ENCODE assay signal across 8 cellular contexts in genomic region chr2:47043142-47043890, GRCh38.
A peak's percentile ranks its signal among the peaks of the same experiment; 100 is the strongest.
DNase-seq lines count a peak whose midpoint lies in the region; ATAC-seq and TF ChIP-seq lines count a peak whose summit lies in the region.

No MANE protein-coding gene starts in this region.

- POLR2A ChIA-PET in Panc1 (lab: Charles Lee) = interaction anchor here (0.6 to 0.7 kb wide), 2 partner anchors 88 to 127 kb away, joined by 3 to 22 read pairs; no protein-coding TSS in a partner anchor

- TSS peak; percentile 78 for BruUV-seq in Panc1 (replicated peaks; lab: Mats Ljungman, UMichigan)

- 40% methylated on average over 7 of the region's 8 CpGs for WGBS in esophagus muscularis mucosa

- no peak overlapping the region for H3K4me3 Mint-ChIP-seq in neural crest cell

- no peak for TF ChIP-seq EP300 in esophagus muscularis mucosa (IDR thresholded peaks at IDR 0.05)

- H3K4me1 Mint-ChIP-seq in neural crest cell = peaks cover 36% of the 10 kb centered on the region

- H3K27ac Mint-ChIP-seq in neural crest cell (ENCODE audit: unreplicated experiment) = peak overlapping the region; percentile 29

- H3K36me3 ChIP-seq in Panc1 (ENCODE audit: control insufficient read depth, insufficient read depth, low read length) = no peaks in the 10 kb centered on the region
- peaks cover 14 to 38% (median 27%) of the 10 kb centered on the region in 4 donors for H3K36me3 ChIP-seq in esophagus muscularis mucosa

- ATAC-seq in Panc1 (peak; percentile 93), HG02571 (IDR thresholded peaks at IDR 0.05; ENCODE audit: unreplicated experiment) (no peak), GM21447 (IDR thresholded peaks at IDR 0.05; ENCODE audit: unreplicated experiment) (no peak), HG02678 (IDR thresholded peaks at IDR 0.05; ENCODE audit: unreplicated experiment) (no peak)

- peak overlapping the region in 1 of 2 experiments; percentile 25; a peak in 2 of 4 replicates for H3K4me3 ChIP-seq in Panc1 (ENCODE audit: low read depth in 2 of 2, low read length in 2 of 2)
- H3K4me3 ChIP-seq in esophagus muscularis mucosa = peak overlapping the region in 1 of 4 donors; percentile 18

- H3K27me3 ChIP-seq in Panc1 (ENCODE audit: control insufficient read depth, insufficient read depth, low read length) = no peaks in the 10 kb centered on the region
- H3K27me3 ChIP-seq in esophagus muscularis mucosa = no peaks in the 10 kb centered on the region

- no peaks in the 10 kb centered on the region for H3K9me3 Mint-ChIP-seq in neural crest cell

- H3K27ac ChIP-seq in Panc1 (ENCODE audit: low read length) = peak overlapping the region; percentile 87
- peak overlapping the region; percentile 84 to 97 (median 92) for H3K27ac ChIP-seq in esophagus muscularis mucosa (replicated peaks in 1 of 4)

- intact Hi-C loops in Panc1 (cut with micrococcal nuclease; ENCODE audit: unreplicated experiment) (no loop called here), esophagus muscularis mucosa (cut with DNase I) (no loop called here)

- in situ Hi-C loops in Panc1 (cut with HindIII; ENCODE audit: low pct_unique_long_range_greater_than_20kb, low sequenced_read_pairs) = no loop called here

- H3K27me3 Mint-ChIP-seq in neural crest cell (ENCODE audit: low read depth) = no peaks in the 10 kb centered on the region

- TF ChIP-seq CTCF in Panc1 (IDR thresholded peaks at IDR 0.05) (no peak), esophagus muscularis mucosa (IDR thresholded peaks at IDR 0.05) (peak in 1 of 3 experiments; percentile 12), neural crest cell (conservative IDR thresholded peaks at IDR 0.05) (no peak)

- CTCF ChIA-PET in Panc1 (lab: Charles Lee) = interaction anchor here (0.6 to 0.9 kb wide), 2 partner anchors 25 to 249 kb away, joined by 4 to 6 read pairs; no protein-coding TSS in a partner anchor

- H3K36me3 Mint-ChIP-seq in neural crest cell (ENCODE audit: low read depth) = peaks cover 3% of the 10 kb centered on the region

- TF ChIP-seq POLR2A in esophagus muscularis mucosa (IDR thresholded peaks at IDR 0.05; ENCODE audit: low read depth) = no peak

- peaks cover 37% of the 10 kb centered on the region for H3K4me1 ChIP-seq in Panc1 (ENCODE audit: control insufficient read depth, insufficient read depth, low read length)
- H3K4me1 ChIP-seq in esophagus muscularis mucosa = peaks cover 55 to 64% (median 63%) of the 10 kb centered on the region in 4 donors

- DNase-seq in GM03348 (ENCODE audit: low spot score) (peak; percentile 93), Panc1 (ENCODE audit: low read depth, low spot score) (peak; percentile 92), esophagus muscularis mucosa (ENCODE audit: extremely low spot score) (no peak), neural crest cell (ENCODE audit: low read depth, low spot score) (no peak)
- DNase-seq in stimulated activated CD4-positive, alpha-beta T cell treated with anti-CD3 and anti-CD28 coated beads, Interleukin-2, amount 100 ng/mL, for 24 hours = no peak

- H3K9me3 ChIP-seq in Panc1 (ENCODE audit: control insufficient read depth, insufficient read depth, low read depth, low read length) (no peaks in the 10 kb centered on the region), esophagus muscularis mucosa (no peaks in the 10 kb centered on the region)

Comparison
In these comparisons a context has a peak if more than half of its experiments do, and no peak if none do; other contexts are left out.
1. DNase-seq: peak in GM03348 (single experiment) and Panc1 (single experiment); none in esophagus muscularis mucosa (single experiment), neural crest cell (single experiment) and stimulated activated CD4-positive, alpha-beta T cell treated with anti-CD3 and anti-CD28 coated beads, Interleukin-2, amount 100 ng/mL, for 24 hours (0 of 2).